Comparison of ENCODE assay signal across 8 cellular contexts in genomic region chr12:49189731-49190314, GRCh38. TPM values are rescaled to one million over a fixed set of nuclear protein-coding genes. Genes with fewer than 3 reads are reported as not detected.
DNase-seq lines count a peak whose midpoint lies in the region; ATAC-seq lines count a peak whose summit lies in the region.

No MANE protein-coding gene starts in this region.

- H3K9me3 Mint-ChIP-seq in CD4-positive, CD25-positive, alpha-beta regulatory T cell = no peaks in the 10 kb centered on the region

- H3K4me1 ChIP-seq in CD4-positive, CD25-positive, alpha-beta regulatory T cell (ENCODE audit: control insufficient read depth, insufficient read depth, low read length, poor library complexity, severe bottlenecking) = peaks cover 26% of the 10 kb centered on the region
- H3K4me1 ChIP-seq in neuron (ENCODE audit: insufficient read depth, low read length) = peaks cover 37% of the 10 kb centered on the region

- H3K27ac ChIP-seq in CD4-positive, CD25-positive, alpha-beta regulatory T cell (ENCODE audit: insufficient read depth, low read length, poor library complexity, severe bottlenecking) = peak overlapping the region; percentile 98

- no peak for ATAC-seq in CD4-positive, CD25-positive, alpha-beta regulatory T cell (ENCODE audit: low read depth in 2 of 2)
- ATAC-seq in HG03196 (IDR thresholded peaks at IDR 0.05; ENCODE audit: unreplicated experiment) (no peak), HG03280 (IDR thresholded peaks at IDR 0.05; ENCODE audit: unreplicated experiment) (no peak), GM18873 (IDR thresholded peaks at IDR 0.05; ENCODE audit: low FRiP score, unreplicated experiment) (no peak)

- H3K4me1 Mint-ChIP-seq in CD4-positive, CD25-positive, alpha-beta regulatory T cell = peaks cover 13 to 36% (median 20%) of the 10 kb centered on the region in 4 donors

- H3K36me3 ChIP-seq in CD4-positive, CD25-positive, alpha-beta regulatory T cell (ENCODE audit: control insufficient read depth, insufficient read depth, low read length) = peaks cover 20% of the 10 kb centered on the region
- H3K36me3 ChIP-seq in neuron (ENCODE audit: insufficient read depth, low read length) = peaks cover 25% of the 10 kb centered on the region

- no peak overlapping the region for H2AFZ ChIP-seq in neuron (ENCODE audit: low read depth, low read length)

- peak overlapping the region; percentile 91 to 98 (median 94) for H3K4me3 Mint-ChIP-seq in CD4-positive, CD25-positive, alpha-beta regulatory T cell

- H3K27me3 Mint-ChIP-seq in CD4-positive, CD25-positive, alpha-beta regulatory T cell = peaks cover 7% of the 10 kb centered on the region

- H3K36me3 Mint-ChIP-seq in CD4-positive, CD25-positive, alpha-beta regulatory T cell = peaks cover 15% of the 10 kb centered on the region

- no peak for DNase-seq in CD4-positive, CD25-positive, alpha-beta regulatory T cell
- DNase-seq in NCI-H1417 treated with DMSO at 0.1 percent for 48 hours (lab: John Stamatoyannopoulos, UW) = peak; percentile 49
- peak; percentile 44 for DNase-seq in cerebellar cortex (ENCODE audit: low spot score)
- no peak for DNase-seq in glomerular visceral epithelial cell (ENCODE audit: extremely low spot score)

- peak overlapping the region; percentile 86 for H3K4me3 ChIP-seq in CD4-positive, CD25-positive, alpha-beta regulatory T cell (ENCODE audit: low read depth, low read length)
- H3K4me3 ChIP-seq in neuron (ENCODE audit: low read length) = peak overlapping the region; percentile 56

- H3K27me3 ChIP-seq in CD4-positive, CD25-positive, alpha-beta regulatory T cell (ENCODE audit: control insufficient read depth, insufficient read depth, low read length) = no peaks in the 10 kb centered on the region
- H3K27me3 ChIP-seq in neuron (ENCODE audit: insufficient read depth, low read length) = no peaks in the 10 kb centered on the region

- peak overlapping the region; percentile 88 to 99 (median 99) for H3K27ac Mint-ChIP-seq in CD4-positive, CD25-positive, alpha-beta regulatory T cell

- H3K9me3 ChIP-seq in CD4-positive, CD25-positive, alpha-beta regulatory T cell (ENCODE audit: control insufficient read depth in 2 of 2, low read length in 2 of 2) = no peaks in the 10 kb centered on the region
- no peaks in the 10 kb centered on the region for H3K9me3 ChIP-seq in neuron (ENCODE audit: low read length)

RNA-seq across cellular contexts. Expression of gene TUBA1A, which starts 0.9 kb away (rescaled TPM):
- total RNA-seq in CD4-positive, CD25-positive, alpha-beta regulatory T cell = 213 TPM
- polyA plus RNA-seq in CD4-positive, CD25-positive, alpha-beta regulatory T cell = 100 to 1,000 TPM; 249 to 298 (median 265) TPM

RNA-seq across cellular contexts. Expression of gene TUBA1B, which starts 58.6 kb away (rescaled TPM):
- total RNA-seq in CD4-positive, CD25-positive, alpha-beta regulatory T cell = 174 TPM
- 100 to 1,000 TPM; 445 to 648 (median 513) TPM for polyA plus RNA-seq in CD4-positive, CD25-positive, alpha-beta regulatory T cell

Comparison
In these comparisons a context has a peak if more than half of its experiments do, and no peak if none do; other contexts are left out.
1. DNase-seq: peak in NCI-H1417 treated with DMSO at 0.1 percent for 48 hours (single experiment) and cerebellar cortex (single experiment); none in CD4-positive, CD25-positive, alpha-beta regulatory T cell (0 of 3) and glomerular visceral epithelial cell (single experiment).